In the genomic region with DNA sequence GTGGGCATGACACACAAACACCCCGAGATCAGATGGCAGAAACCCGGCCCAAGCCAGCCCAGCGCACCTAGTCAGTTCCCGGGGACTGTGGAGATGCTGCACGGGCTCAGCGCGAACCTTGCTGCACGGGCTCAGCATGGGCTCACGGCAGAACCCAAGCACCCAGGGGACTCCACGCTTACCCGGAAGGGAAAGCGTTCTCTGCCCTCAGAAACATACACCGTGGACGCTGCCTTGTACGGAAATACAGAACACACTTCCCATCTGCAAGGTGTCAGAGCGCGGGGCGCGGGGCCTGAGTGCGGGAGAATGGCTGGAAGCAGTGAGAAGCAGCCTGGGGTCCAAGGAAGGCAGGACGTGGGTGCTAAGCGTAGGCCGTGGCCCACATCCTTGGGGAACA, we compare ENCODE assay signal across 23 cellular contexts.
A peak's percentile ranks its signal among the peaks of the same experiment; 100 is the strongest.
DNase-seq lines count a peak whose midpoint lies in the region; ATAC-seq, FAIRE-seq and TF ChIP-seq lines count a peak whose summit lies in the region.
"Had no signal": no experiment of that assay in that cellular context is flagged by ENCODE, and none has a peak within 500 bp of the region (broad histone marks: within the 10 kb centered on the region; RNA-seq: fewer than 3 reads in every experiment).

No MANE protein-coding gene starts in this region.

- WGBS in testis, 2 donors: 85 to 94% methylated on average over 17 to 23 of the region's 23 CpGs

- peak overlapping the region in 4 of 10 experiments; percentile 3 to 20 (median 14); a peak in 3 of 20 replicates for H3K4me3 ChIP-seq in BLaER1 treated with 17β-estradiol and CSF1 and Interleukin-3, amounts not matched to agents 10 nM and 100 nM
- H3K4me3 ChIP-seq in kidney (ENCODE audit: low read length in 2 of 2): no peak overlapping the region
- no peak overlapping the region for H3K4me3 ChIP-seq in neural progenitor cell
- no peak overlapping the region for H3K4me3 ChIP-seq in parathyroid adenoma (ENCODE audit: low read depth, low read length)
- no peak overlapping the region for H3K4me3 ChIP-seq in testis
- H3K4me3 ChIP-seq: GM12878 had no signal

- intact Hi-C loops in kidney (cut with DNase I): no loop called here
- intact Hi-C loops in activated CD4-positive, alpha-beta memory T cell treated with anti-CD3 and anti-CD28 coated beads for 36 hours (cut with micrococcal nuclease): no loop called here
- intact Hi-C loops in testis (cut with DNase I; ENCODE audit: low total_unique reads): no loop called here

- peaks cover 5 to 26% (median 20%) of the 10 kb centered on the region in 10 experiments; a peak in 17 of 20 replicates for H3K4me1 ChIP-seq in BLaER1 treated with 17β-estradiol and CSF1 and Interleukin-3, amounts not matched to agents 10 nM and 100 nM
- H3K4me1 ChIP-seq in kidney (ENCODE audit: control insufficient read depth in 1 of 2, insufficient read depth in 1 of 2, low read depth in 1 of 2, low read length in 2 of 2) (peaks cover 0 to 4% of the 10 kb centered on the region in 2 donors), neural progenitor cell (peaks cover 14% of the 10 kb centered on the region), parathyroid adenoma (peaks cover 30% of the 10 kb centered on the region), testis (no peaks in the 10 kb centered on the region)

- peak overlapping the region; percentile 59 for H3K4me3 Mint-ChIP-seq in neural progenitor cell
- no peak overlapping the region for H3K4me3 Mint-ChIP-seq in activated CD4-positive, alpha-beta memory T cell treated with anti-CD3 and anti-CD28 coated beads for 36 hours
- H3K4me3 Mint-ChIP-seq: CD4-positive, CD25-positive, alpha-beta regulatory T cell; CD8-positive, alpha-beta memory T cell; H9 had no signal

- H3K36me3 ChIP-seq in BLaER1 treated with 17β-estradiol and CSF1 and Interleukin-3, amounts not matched to agents 10 nM and 100 nM: no peaks in the 10 kb centered on the region
- H3K36me3 ChIP-seq in kidney (ENCODE audit: control insufficient read depth in 1 of 2, insufficient read depth in 2 of 2, low read length in 2 of 2): no peaks in the 10 kb centered on the region
- no peaks in the 10 kb centered on the region for H3K36me3 ChIP-seq in neural progenitor cell
- H3K36me3 ChIP-seq in parathyroid adenoma (ENCODE audit: control insufficient read depth, insufficient read depth, low read length): no peaks in the 10 kb centered on the region
- H3K36me3 ChIP-seq in testis (ENCODE audit: low read depth, missing control alignments): no peaks in the 10 kb centered on the region

- H3K79me2 ChIP-seq in neural progenitor cell (ENCODE audit: low read depth) (no peaks in the 10 kb centered on the region), parathyroid adenoma (no peaks in the 10 kb centered on the region)

- H3K36me3 Mint-ChIP-seq in neural progenitor cell: no peaks in the 10 kb centered on the region
- no peaks in the 10 kb centered on the region for H3K36me3 Mint-ChIP-seq in activated CD4-positive, alpha-beta memory T cell treated with anti-CD3 and anti-CD28 coated beads for 36 hours
- H3K36me3 Mint-ChIP-seq: CD4-positive, CD25-positive, alpha-beta regulatory T cell; CD8-positive, alpha-beta memory T cell had no signal

- H3K9ac ChIP-seq in BLaER1 treated with 17β-estradiol and CSF1 and Interleukin-3, amounts not matched to agents 10 nM and 100 nM: 0 out of 22 replicates have a peak overlapping the region, but pooled peaks of 1 of the 11 experiments have one; percentile 3
- H3K9ac ChIP-seq in kidney (ENCODE audit: low read length in 2 of 2): no peak overlapping the region
- H3K9ac ChIP-seq in neural progenitor cell: no peak overlapping the region
- H3K9ac ChIP-seq in parathyroid adenoma: no peak overlapping the region

- no peak for TF ChIP-seq CTCF in kidney (IDR thresholded peaks at IDR 0.05; ENCODE audit: borderline replicate concordance, extremely low read depth, insufficient read depth)
- no peak for TF ChIP-seq CTCF in neural progenitor cell (IDR thresholded peaks at IDR 0.05)
- TF ChIP-seq CTCF in parathyroid adenoma (IDR thresholded peaks at IDR 0.05): no peak
- no peak for TF ChIP-seq CTCF in testis (IDR thresholded peaks at IDR 0.05)

- H3K27ac Mint-ChIP-seq in neural progenitor cell: no peak overlapping the region
- H3K27ac Mint-ChIP-seq in activated CD4-positive, alpha-beta memory T cell treated with anti-CD3 and anti-CD28 coated beads for 36 hours: no peak overlapping the region
- H3K27ac Mint-ChIP-seq: CD4-positive, CD25-positive, alpha-beta regulatory T cell; CD8-positive, alpha-beta memory T cell; H9 had no signal

- peaks cover 26% of the 10 kb centered on the region for H3K4me1 Mint-ChIP-seq in neural progenitor cell
- peaks cover 5% of the 10 kb centered on the region for H3K4me1 Mint-ChIP-seq in activated CD4-positive, alpha-beta memory T cell treated with anti-CD3 and anti-CD28 coated beads for 36 hours (ENCODE audit: low read depth)

- H2AFZ ChIP-seq in neural progenitor cell (replicated peaks) (no peak overlapping the region), parathyroid adenoma (no peak overlapping the region)

- no peak for FAIRE-seq in kidney (lab: Jason Lieb, UNC)
- FAIRE-seq: GM12878, GM18507, HTR-8/SVneo had no signal

- H3K4me2 ChIP-seq in BLaER1 treated with 17β-estradiol and CSF1 and Interleukin-3, amounts not matched to agents 10 nM and 100 nM: peak overlapping the region; percentile 56 to 85 (median 77)
- no peak overlapping the region for H3K4me2 ChIP-seq in neural progenitor cell
- no peak overlapping the region for H3K4me2 ChIP-seq in parathyroid adenoma (ENCODE audit: low read length)

- CTCF ChIA-PET in activated CD4-positive, alpha-beta memory T cell treated with anti-CD3 and anti-CD28 coated beads for 36 hours (lab: Charles Lee): no interaction called here

- POLR2A ChIA-PET in activated CD4-positive, alpha-beta memory T cell treated with anti-CD3 and anti-CD28 coated beads for 36 hours (lab: Charles Lee): no interaction called here

- no peaks in the 10 kb centered on the region for H3F3A ChIP-seq in neural progenitor cell (ENCODE audit: low read depth)

- no peak for TF ChIP-seq POLR2A in testis (IDR thresholded peaks at IDR 0.05)

- H4K20me1 ChIP-seq in BLaER1 treated with 17β-estradiol and CSF1 and Interleukin-3, amounts not matched to agents 10 nM and 100 nM: peaks cover 0 to 40% (median 10%) of the 10 kb centered on the region in 11 experiments; a peak in 10 of 22 replicates
- H4K20me1 ChIP-seq in neural progenitor cell (ENCODE audit: low read depth): no peaks in the 10 kb centered on the region

- ATAC-seq in GM18498 (IDR thresholded peaks at IDR 0.05; ENCODE audit: unreplicated experiment): no peak
- ATAC-seq: GM12878 had no signal

- DNase-seq in kidney: peak; percentile 61
- no peak for DNase-seq in neural progenitor cell (ENCODE audit: low spot score)
- DNase-seq in activated CD4-positive, alpha-beta memory T cell treated with anti-CD3 and anti-CD28 coated beads for 36 hours: no peak
- DNase-seq in T-helper 9 cell: no peak
- DNase-seq in testis: no peak
- DNase-seq: 8988T; C1 segment of cervical spinal cord; CD4-positive, CD25-positive, alpha-beta regulatory T cell; CD8-positive, alpha-beta memory T cell; COR-L47; DMS 273 treated with DMSO at 0.1 percent for 48 hours; DMS53; DND-41; EL; GOT3; H9; IMR-90 had no signal

- H3K9me3 ChIP-seq in BLaER1 treated with 17β-estradiol and CSF1 and Interleukin-3, amounts not matched to agents 10 nM and 100 nM (replicated peaks in 1 of 11): 0 out of 22 replicates have a peak, but pooled peaks cover 0 to 6% (median 0%) of the 10 kb centered on the region in 11 experiments
- H3K9me3 ChIP-seq in kidney (ENCODE audit: control insufficient read depth in 1 of 2, low read length in 2 of 2): no peaks in the 10 kb centered on the region
- no peaks in the 10 kb centered on the region for H3K9me3 ChIP-seq in neural progenitor cell (ENCODE audit: low read depth)
- H3K9me3 ChIP-seq in parathyroid adenoma (ENCODE audit: control insufficient read depth, low read length): no peaks in the 10 kb centered on the region
- no peaks in the 10 kb centered on the region for H3K9me3 ChIP-seq in testis

- peaks cover 58 to 88% (median 74%) of the 10 kb centered on the region in 11 experiments for H3K27me3 ChIP-seq in BLaER1 treated with 17β-estradiol and CSF1 and Interleukin-3, amounts not matched to agents 10 nM and 100 nM
- H3K27me3 ChIP-seq in neural progenitor cell (peaks cover 50% of the 10 kb centered on the region), parathyroid adenoma (ENCODE audit: control insufficient read depth, insufficient read depth, low read length) (no peaks in the 10 kb centered on the region), testis (no peaks in the 10 kb centered on the region)

- H3K27me3 Mint-ChIP-seq in neural progenitor cell (ENCODE audit: insufficient read depth, low read depth): peaks cover 26% of the 10 kb centered on the region
- peaks cover 27% of the 10 kb centered on the region for H3K27me3 Mint-ChIP-seq in activated CD4-positive, alpha-beta memory T cell treated with anti-CD3 and anti-CD28 coated beads for 36 hours

- H3K27ac ChIP-seq in BLaER1 treated with 17β-estradiol and CSF1 and Interleukin-3, amounts not matched to agents 10 nM and 100 nM: no peak overlapping the region
- H3K27ac ChIP-seq in kidney (ENCODE audit: low read depth in 2 of 2, low read length in 2 of 2): no peak overlapping the region
- no peak overlapping the region for H3K27ac ChIP-seq in neural progenitor cell
- H3K27ac ChIP-seq in parathyroid adenoma: peak overlapping the region; percentile 2
- H3K27ac ChIP-seq in testis: no peak overlapping the region

- no peaks in the 10 kb centered on the region for H3K9me3 Mint-ChIP-seq in neural progenitor cell
- H3K9me3 Mint-ChIP-seq in activated CD4-positive, alpha-beta memory T cell treated with anti-CD3 and anti-CD28 coated beads for 36 hours: no peaks in the 10 kb centered on the region
- H3K9me3 Mint-ChIP-seq: H9 had no signal

Comparison
In these comparisons a context has a peak if more than half of its experiments do, and no peak if none do; other contexts are left out.
1. H3K4me2 ChIP-seq: peak in BLaER1 treated with 17β-estradiol and CSF1 and Interleukin-3, amounts not matched to agents 10 nM and 100 nM (11 of 11); none in neural progenitor cell (single experiment) and parathyroid adenoma (single experiment).